Comparison of ENCODE assay signal across 1 cellular context in the genomic region with DNA sequence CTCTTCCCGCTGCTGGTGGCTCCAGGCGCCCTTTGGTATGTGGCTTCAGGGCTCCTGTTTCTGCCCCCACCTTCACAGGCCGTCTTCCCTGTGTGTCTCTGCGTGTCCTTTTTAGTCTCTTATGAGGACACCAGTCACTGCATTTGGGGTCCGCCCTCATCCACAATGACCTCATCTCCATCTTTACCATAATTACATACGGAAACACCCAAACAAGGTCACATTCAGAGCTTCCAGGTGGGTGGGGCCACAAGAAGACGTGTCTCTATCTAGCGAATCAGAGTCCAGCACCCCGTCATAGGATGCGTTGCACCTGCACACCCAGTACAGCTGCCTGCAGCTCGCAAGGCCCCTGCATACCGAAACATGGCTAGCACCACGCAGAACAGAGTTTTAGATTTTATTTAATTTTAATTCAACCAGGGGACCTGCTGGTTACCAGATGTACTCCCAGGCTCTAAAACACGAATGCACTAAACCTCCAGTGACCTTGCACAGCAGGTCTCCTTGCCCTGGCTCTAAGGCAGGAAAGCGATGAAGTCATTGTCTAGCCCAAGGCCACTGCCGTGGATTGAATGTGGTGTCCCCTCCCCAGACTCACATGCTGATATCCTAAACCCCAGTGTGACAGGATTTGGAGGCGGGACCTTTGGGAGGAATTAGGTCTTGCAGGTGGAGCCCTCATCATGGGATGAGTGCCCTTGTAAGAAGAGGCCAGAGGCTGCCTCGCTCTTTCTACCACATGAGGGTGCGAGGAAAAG.
TF ChIP-seq lines count a peak whose summit lies in the region.

No MANE protein-coding gene starts in this region.

TF ChIP-seq in WTC11, 78 proteins besides CTCF, POLR2A, EP300 and RAD21 (continued from another document):
- TF ChIP-seq, protein P1, sequence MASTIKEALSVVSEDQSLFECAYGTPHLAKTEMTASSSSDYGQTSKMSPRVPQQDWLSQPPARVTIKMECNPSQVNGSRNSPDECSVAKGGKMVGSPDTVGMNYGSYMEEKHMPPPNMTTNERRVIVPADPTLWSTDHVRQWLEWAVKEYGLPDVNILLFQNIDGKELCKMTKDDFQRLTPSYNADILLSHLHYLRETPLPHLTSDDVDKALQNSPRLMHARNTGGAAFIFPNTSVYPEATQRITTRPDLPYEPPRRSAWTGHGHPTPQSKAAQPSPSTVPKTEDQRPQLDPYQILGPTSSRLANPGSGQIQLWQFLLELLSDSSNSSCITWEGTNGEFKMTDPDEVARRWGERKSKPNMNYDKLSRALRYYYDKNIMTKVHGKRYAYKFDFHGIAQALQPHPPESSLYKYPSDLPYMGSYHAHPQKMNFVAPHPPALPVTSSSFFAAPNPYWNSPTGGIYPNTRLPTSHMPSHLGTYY (CRISPR knock-in tag; IDR thresholded peaks at IDR 0.05), result no peak
- TF ChIP-seq, protein P2, sequence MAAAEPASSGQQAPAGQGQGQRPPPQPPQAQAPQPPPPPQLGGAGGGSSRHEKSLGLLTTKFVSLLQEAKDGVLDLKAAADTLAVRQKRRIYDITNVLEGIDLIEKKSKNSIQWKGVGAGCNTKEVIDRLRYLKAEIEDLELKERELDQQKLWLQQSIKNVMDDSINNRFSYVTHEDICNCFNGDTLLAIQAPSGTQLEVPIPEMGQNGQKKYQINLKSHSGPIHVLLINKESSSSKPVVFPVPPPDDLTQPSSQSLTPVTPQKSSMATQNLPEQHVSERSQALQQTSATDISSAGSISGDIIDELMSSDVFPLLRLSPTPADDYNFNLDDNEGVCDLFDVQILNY (CRISPR knock-in tag; IDR thresholded peaks at IDR 0.05), result no peak
